ENCODE assay signal across 21 cellular contexts in the genomic region with DNA sequence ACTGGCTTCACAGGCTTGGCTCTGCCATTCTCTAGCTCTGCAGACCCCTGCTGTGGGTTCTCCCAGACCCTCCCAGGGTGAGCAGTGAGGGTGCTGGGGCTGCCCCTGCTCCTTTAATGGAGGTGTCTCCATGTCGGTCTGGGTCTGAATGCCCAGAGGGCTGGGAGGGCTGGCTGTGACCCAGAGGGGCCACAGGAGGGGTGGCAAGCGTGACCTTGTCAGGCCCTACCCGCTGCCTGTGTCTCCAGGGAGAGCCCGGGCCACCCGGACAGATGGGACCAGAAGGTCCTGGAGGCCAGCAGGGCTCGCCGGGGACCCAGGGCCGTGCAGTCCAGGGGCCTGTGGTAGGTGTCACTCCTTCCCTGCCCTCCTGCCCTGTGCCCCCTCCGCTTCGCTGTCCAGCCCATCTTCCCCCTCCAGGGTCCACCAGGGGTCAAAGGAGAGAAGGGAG. TPM values are rescaled to one million over a fixed set of nuclear protein-coding genes. Genes with fewer than 3 reads are reported as not detected.
A peak's percentile ranks its signal among the peaks of the same experiment; 100 is the strongest.
DNase-seq lines count a peak whose midpoint lies in the region; ATAC-seq and TF ChIP-seq lines count a peak whose summit lies in the region.
"Had no signal": no experiment of that assay in that cellular context is flagged by ENCODE, and none has a peak within 500 bp of the region (broad histone marks: within the 10 kb centered on the region; RNA-seq: fewer than 3 reads in every experiment).

No MANE protein-coding gene starts in this region.

- H3K27me3 ChIP-seq in psoas muscle (ENCODE audit: insufficient read depth in 3 of 3, low read length in 2 of 3) (peaks cover 0 to 70% (median 9%) of the 10 kb centered on the region in 3 donors), mesendoderm (ENCODE audit: insufficient read depth, low read length, poor library complexity) (no peaks in the 10 kb centered on the region), hepatocyte (no peaks in the 10 kb centered on the region)
- H3K27me3 ChIP-seq: Peyer's patch had no signal

- H2BK5ac ChIP-seq in mesendoderm (ENCODE audit: low read length) = no peak overlapping the region

- no peak overlapping the region for H2BK120ac ChIP-seq in mesendoderm (ENCODE audit: low read depth, low read length)

- H3K4me3 Mint-ChIP-seq in activated naive CD4-positive, alpha-beta T cell treated with anti-CD3 and anti-CD28 coated beads for 36 hours = no peak overlapping the region
- H3K4me3 Mint-ChIP-seq in CD14-positive monocyte = no peak overlapping the region

- ATAC-seq in left ventricle myocardium superior (no peak), psoas muscle (no peak)
- ATAC-seq: K562 had no signal

- no peak overlapping the region for H2AK5ac ChIP-seq in mesendoderm (ENCODE audit: low read length)

- H3K27ac ChIP-seq in psoas muscle = no peak overlapping the region
- no peak overlapping the region for H3K27ac ChIP-seq in mesendoderm (ENCODE audit: low read depth, low read length)
- H3K27ac ChIP-seq in hepatocyte = no peak overlapping the region
- H3K27ac ChIP-seq: Peyer's patch, SJSA1 had no signal

- no peak overlapping the region for H3K9ac ChIP-seq in mesendoderm (ENCODE audit: low read length)

- H3K4me1 Mint-ChIP-seq in activated naive CD4-positive, alpha-beta T cell treated with anti-CD3 and anti-CD28 coated beads for 36 hours (ENCODE audit: low read depth) = peaks cover 5% of the 10 kb centered on the region
- peaks cover 3% of the 10 kb centered on the region for H3K4me1 Mint-ChIP-seq in CD14-positive monocyte

- H3K79me2 ChIP-seq in mesendoderm (ENCODE audit: control insufficient read depth, insufficient read depth, low read length) (no peaks in the 10 kb centered on the region), hepatocyte (no peaks in the 10 kb centered on the region)

- H2BK15ac ChIP-seq in mesendoderm (replicated peaks; ENCODE audit: low read depth) = no peak overlapping the region

- intact Hi-C loops in activated naive CD4-positive, alpha-beta T cell treated with anti-CD3 and anti-CD28 coated beads for 36 hours (cut with micrococcal nuclease) = no loop called here
- intact Hi-C loops in CD14-positive monocyte (cut with micrococcal nuclease) (no loop called here), left ventricle myocardium superior (cut with micrococcal nuclease) (no loop called here), psoas muscle (cut with DNase I) (no loop called here)

- H3K36me3 ChIP-seq in psoas muscle (ENCODE audit: insufficient read depth in 1 of 2, low read depth in 1 of 2) = no peaks in the 10 kb centered on the region
- no peaks in the 10 kb centered on the region for H3K36me3 ChIP-seq in mesendoderm (ENCODE audit: control insufficient read depth, insufficient read depth, low read length)
- no peaks in the 10 kb centered on the region for H3K36me3 ChIP-seq in hepatocyte (replicated peaks; ENCODE audit: insufficient read depth, low read depth)
- H3K36me3 ChIP-seq: MG63, Peyer's patch, SJSA1 had no signal

- H3K56ac ChIP-seq in mesendoderm (ENCODE audit: low read length) = no peak overlapping the region

- no peak overlapping the region for H3K18ac ChIP-seq in mesendoderm (ENCODE audit: low read length)

- H3K4me1 ChIP-seq in psoas muscle (no peaks in the 10 kb centered on the region), mesendoderm (ENCODE audit: control insufficient read depth, low read depth, low read length) (no peaks in the 10 kb centered on the region), hepatocyte (ENCODE audit: insufficient read depth) (no peaks in the 10 kb centered on the region)
- H3K4me1 ChIP-seq: Peyer's patch, SJSA1 had no signal

- H3K79me1 ChIP-seq in mesendoderm (ENCODE audit: low read length) = no peaks in the 10 kb centered on the region

- peaks cover 3% of the 10 kb centered on the region for H3K27me3 Mint-ChIP-seq in activated naive CD4-positive, alpha-beta T cell treated with anti-CD3 and anti-CD28 coated beads for 36 hours (ENCODE audit: low read depth)
- H3K27me3 Mint-ChIP-seq in CD14-positive monocyte (ENCODE audit: low read depth in 3 of 3) = peaks cover 8 to 13% (median 9%) of the 10 kb centered on the region in 3 donors

- H3K9me2 ChIP-seq in hepatocyte (replicated peaks; ENCODE audit: insufficient read depth) = no peaks in the 10 kb centered on the region

- no peak overlapping the region for H3K23ac ChIP-seq in mesendoderm (ENCODE audit: low read length)

- TF ChIP-seq CTCF in CD14-positive monocyte (IDR thresholded peaks at IDR 0.05) = no peak
- no peak for TF ChIP-seq CTCF in psoas muscle (IDR thresholded peaks at IDR 0.05)
- no peak for TF ChIP-seq CTCF in hepatocyte (IDR thresholded peaks at IDR 0.05; ENCODE audit: poor library complexity)

- CTCF ChIA-PET in activated naive CD4-positive, alpha-beta T cell treated with anti-CD3 and anti-CD28 coated beads for 36 hours (lab: Charles Lee) = no interaction called here

- no peak overlapping the region for H2AFZ ChIP-seq in hepatocyte

- no peaks in the 10 kb centered on the region for H3K9me3 ChIP-seq in psoas muscle
- H3K9me3 ChIP-seq in hepatocyte (ENCODE audit: low read depth) = no peaks in the 10 kb centered on the region
- H3K9me3 ChIP-seq: MG63, SJSA1 had no signal

- no peak overlapping the region for H4K5ac ChIP-seq in mesendoderm (ENCODE audit: low read length)

- WGBS in psoas muscle, 3 donors = 86 to 87% (median 86%) methylated on average over 10 of the region's 10 CpGs
- WGBS in mesendoderm (ENCODE audit: extremely low coverage, insufficient coverage, low lambda C conversion rate) = no CpG with 5 or more reads among the region's 10 CpGs
- WGBS in hepatocyte (ENCODE audit: low lambda C conversion rate, missing lambda C conversion rate) = 92% methylated on average over 7 of the region's 10 CpGs

- no peaks in the 10 kb centered on the region for H4K20me1 ChIP-seq in hepatocyte (ENCODE audit: insufficient read depth, poor library complexity, severe bottlenecking)

- H3K4me2 ChIP-seq in mesendoderm (ENCODE audit: low read length) (no peak overlapping the region), hepatocyte (no peak overlapping the region)

- H3K4me3 ChIP-seq in psoas muscle (no peak overlapping the region), mesendoderm (ENCODE audit: low read length) (no peak overlapping the region), hepatocyte (no peak overlapping the region)
- H3K4me3 ChIP-seq: K562, MG63, Peyer's patch, SJSA1 had no signal

- no peaks in the 10 kb centered on the region for H3K36me3 Mint-ChIP-seq in activated naive CD4-positive, alpha-beta T cell treated with anti-CD3 and anti-CD28 coated beads for 36 hours (ENCODE audit: low read depth)
- H3K36me3 Mint-ChIP-seq in CD14-positive monocyte = no peaks in the 10 kb centered on the region

- no peak overlapping the region for H3K4ac ChIP-seq in mesendoderm (ENCODE audit: low read depth, low read length)

- H3K27ac Mint-ChIP-seq in activated naive CD4-positive, alpha-beta T cell treated with anti-CD3 and anti-CD28 coated beads for 36 hours = no peak overlapping the region
- H3K27ac Mint-ChIP-seq in CD14-positive monocyte = no peak overlapping the region

- no peak overlapping the region for H4K8ac ChIP-seq in mesendoderm (ENCODE audit: low read depth, low read length)

- H3K9me3 Mint-ChIP-seq in activated naive CD4-positive, alpha-beta T cell treated with anti-CD3 and anti-CD28 coated beads for 36 hours = no peaks in the 10 kb centered on the region
- peaks cover 6 to 12% (median 8%) of the 10 kb centered on the region in 7 donors for H3K9me3 Mint-ChIP-seq in CD14-positive monocyte

- DNase-seq in activated naive CD4-positive, alpha-beta T cell treated with anti-CD3 and anti-CD28 coated beads, Interleukin-2, amount 50 U/mL, for 16 hours = peak; percentile 8
- no peak for DNase-seq in activated naive CD4-positive, alpha-beta T cell treated with anti-CD3 and anti-CD28 coated beads for 36 hours
- peak; percentile 28 for DNase-seq in CD14-positive monocyte (ENCODE audit: low spot score)
- peak; percentile 19 for DNase-seq in left ventricle myocardium superior
- peak; percentile 5 to 8 for DNase-seq in psoas muscle
- DNase-seq in mesendoderm = no peak
- no peak for DNase-seq in hepatocyte (ENCODE audit: low spot score)
- DNase-seq in stimulated activated CD8-positive, alpha-beta memory T cell treated with anti-CD3 and anti-CD28 coated beads, Interleukin-4, amount 100 ng/mL, for 48 hours = no peak
- DNase-seq: 8988T, DMS53, MG63, NCI-H1417, NCI-H1694 treated with DMSO at 0.1 percent for 48 hours, NCI-H446, NCI-H526, Peyer's patch had no signal

RNA-seq across cellular contexts. Expression of gene COL20A1, which starts 32.1 kb away (rescaled TPM):
- under 1 TPM in 1 of 2 experiments, not detected in 1; 0.05 TPM for total RNA-seq in activated naive CD4-positive, alpha-beta T cell treated with anti-CD3 and anti-CD28 coated beads for 36 hours
- polyA plus RNA-seq in CD14-positive monocyte (not detected), psoas muscle (under 1 TPM in 2 of 3 donors, not detected in 1; 0.08 to 0.09 TPM), hepatocyte (not detected in 2 replicates)
- total RNA-seq in left ventricle myocardium superior (not detected), psoas muscle (not detected), hepatocyte (not detected in 2 replicates)
- polyA plus RNA-seq in mesendoderm (2013, experiment 1 of 2) = 0.04 TPM
- 0.04 TPM for polyA plus RNA-seq in mesendoderm (2013, experiment 2 of 2)
- total RNA-seq: K562, Peyer's patch, SJSA1 had no signal
- polyA plus RNA-seq: K562 had no signal

RNA-seq across cellular contexts. Expression of gene CHRNA4, which starts 36.1 kb away (rescaled TPM):
- not detected for total RNA-seq in activated naive CD4-positive, alpha-beta T cell treated with anti-CD3 and anti-CD28 coated beads for 36 hours
- polyA plus RNA-seq in CD14-positive monocyte = not detected
- 1.8 TPM for total RNA-seq in left ventricle myocardium superior
- total RNA-seq in psoas muscle = under 1 TPM in 2 of 4 donors, not detected in 2; 0.24 to 0.41 TPM
- under 1 TPM in 1 of 3 donors, not detected in 2; 0.01 TPM for polyA plus RNA-seq in psoas muscle
- 0.15 TPM for polyA plus RNA-seq in mesendoderm (2013, experiment 1 of 2)
- polyA plus RNA-seq in mesendoderm (2013, experiment 2 of 2) = 0.13 TPM
- 0.12 TPM in 1 of 2 replicates, not detected in the other for total RNA-seq in hepatocyte
- 0.25 TPM in 1 of 2 replicates, not detected in the other for polyA plus RNA-seq in hepatocyte
- total RNA-seq: H4, K562, LHCN-M2, OCI-LY7, Peyer's patch, SJSA1 had no signal
- polyA plus RNA-seq: K562 had no signal

RNA-seq across cellular contexts. Expression of gene ARFGAP1, which starts 52.4 kb away (rescaled TPM):
- 10 to 100 TPM; 82.4 to 89.4 TPM for total RNA-seq in activated naive CD4-positive, alpha-beta T cell treated with anti-CD3 and anti-CD28 coated beads for 36 hours
- polyA plus RNA-seq in CD14-positive monocyte (10 to 100 TPM; 11.2 to 14.1 TPM), psoas muscle (10 to 100 TPM; 22.3 to 42.0 (median 30.4) TPM), hepatocyte (99.0 and 134 TPM in 2 replicates)
- total RNA-seq in left ventricle myocardium superior (30.9 TPM), psoas muscle (10 to 100 TPM; 19.9 to 42.2 (median 25.5) TPM), hepatocyte (54.9 and 78.2 TPM in 2 replicates)
- 36.8 TPM for polyA plus RNA-seq in mesendoderm (2013, experiment 1 of 2)
- polyA plus RNA-seq in mesendoderm (2013, experiment 2 of 2) = 36.1 TPM

Comparison
In these comparisons a context has a peak if more than half of its experiments do, and no peak if none do; other contexts are left out.
1. DNase-seq: peak in activated naive CD4-positive, alpha-beta T cell treated with anti-CD3 and anti-CD28 coated beads, Interleukin-2, amount 50 U/mL, for 16 hours (single experiment), CD14-positive monocyte (single experiment), left ventricle myocardium superior (single experiment) and psoas muscle (2 of 2); none in activated naive CD4-positive, alpha-beta T cell treated with anti-CD3 and anti-CD28 coated beads for 36 hours (single experiment), mesendoderm (single experiment), hepatocyte (single experiment) and stimulated activated CD8-positive, alpha-beta memory T cell treated with anti-CD3 and anti-CD28 coated beads, Interleukin-4, amount 100 ng/mL, for 48 hours (single experiment).